ENCODE assay signal across 1 cellular context in the genomic region with DNA sequence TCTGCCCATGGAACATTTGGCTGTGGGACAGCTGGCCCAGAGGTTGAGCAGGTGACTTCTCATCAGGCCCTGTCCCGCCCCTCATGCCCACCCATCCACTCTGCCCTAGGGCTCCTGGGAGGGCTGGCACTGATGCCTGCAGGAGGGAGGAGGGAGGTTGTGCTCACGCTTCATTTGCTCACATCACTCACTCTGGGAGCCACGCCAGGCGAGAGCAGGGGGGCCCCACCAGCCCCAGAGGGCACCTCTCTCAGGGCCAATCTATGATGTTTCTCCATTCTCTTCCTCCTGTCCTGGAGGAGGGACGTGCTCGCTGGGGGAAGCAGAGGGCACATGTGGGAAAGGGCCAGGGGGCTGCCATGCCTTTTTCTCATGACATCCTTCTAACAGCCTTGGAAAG.
TF ChIP-seq lines count a peak whose summit lies in the region.

No MANE protein-coding gene starts in this region.

TF ChIP-seq in GM12878, 131 proteins besides CTCF, POLR2A, EP300 and RAD21 (continued from another document):
- TF ChIP-seq, protein P1, sequence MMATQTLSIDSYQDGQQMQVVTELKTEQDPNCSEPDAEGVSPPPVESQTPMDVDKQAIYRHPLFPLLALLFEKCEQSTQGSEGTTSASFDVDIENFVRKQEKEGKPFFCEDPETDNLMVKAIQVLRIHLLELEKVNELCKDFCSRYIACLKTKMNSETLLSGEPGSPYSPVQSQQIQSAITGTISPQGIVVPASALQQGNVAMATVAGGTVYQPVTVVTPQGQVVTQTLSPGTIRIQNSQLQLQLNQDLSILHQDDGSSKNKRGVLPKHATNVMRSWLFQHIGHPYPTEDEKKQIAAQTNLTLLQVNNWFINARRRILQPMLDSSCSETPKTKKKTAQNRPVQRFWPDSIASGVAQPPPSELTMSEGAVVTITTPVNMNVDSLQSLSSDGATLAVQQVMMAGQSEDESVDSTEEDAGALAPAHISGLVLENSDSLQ (IDR thresholded peaks at IDR 0.05) = no peak
- TF ChIP-seq STAT3 (IDR thresholded peaks at IDR 0.05; ENCODE audit: low read depth, low read length) (no peak), BHLHE40 (IDR thresholded peaks at IDR 0.05; ENCODE audit: borderline replicate concordance in 1 of 2, low read depth in 2 of 2, low read length in 1 of 2) (no peak), CBX3 (IDR thresholded peaks at IDR 0.05; ENCODE audit: borderline replicate concordance, low read depth) (no peak), YY1 (IDR thresholded peaks at IDR 0.05; ENCODE audit: low read depth, low read length) (no peak), RBBP5 (conservative IDR thresholded peaks at IDR 0.05) (no peak), NFIC (IDR thresholded peaks at IDR 0.05; ENCODE audit: low read depth, low read length) (no peak), FOXK2 (IDR thresholded peaks at IDR 0.05) (no peak), MEF2A (IDR thresholded peaks at IDR 0.05; ENCODE audit: insufficient read depth, low read depth, low read length) (no peak), FOXM1 (IDR thresholded peaks at IDR 0.05; ENCODE audit: low read depth, low read length) (no peak)
- TF ChIP-seq, protein P2, sequence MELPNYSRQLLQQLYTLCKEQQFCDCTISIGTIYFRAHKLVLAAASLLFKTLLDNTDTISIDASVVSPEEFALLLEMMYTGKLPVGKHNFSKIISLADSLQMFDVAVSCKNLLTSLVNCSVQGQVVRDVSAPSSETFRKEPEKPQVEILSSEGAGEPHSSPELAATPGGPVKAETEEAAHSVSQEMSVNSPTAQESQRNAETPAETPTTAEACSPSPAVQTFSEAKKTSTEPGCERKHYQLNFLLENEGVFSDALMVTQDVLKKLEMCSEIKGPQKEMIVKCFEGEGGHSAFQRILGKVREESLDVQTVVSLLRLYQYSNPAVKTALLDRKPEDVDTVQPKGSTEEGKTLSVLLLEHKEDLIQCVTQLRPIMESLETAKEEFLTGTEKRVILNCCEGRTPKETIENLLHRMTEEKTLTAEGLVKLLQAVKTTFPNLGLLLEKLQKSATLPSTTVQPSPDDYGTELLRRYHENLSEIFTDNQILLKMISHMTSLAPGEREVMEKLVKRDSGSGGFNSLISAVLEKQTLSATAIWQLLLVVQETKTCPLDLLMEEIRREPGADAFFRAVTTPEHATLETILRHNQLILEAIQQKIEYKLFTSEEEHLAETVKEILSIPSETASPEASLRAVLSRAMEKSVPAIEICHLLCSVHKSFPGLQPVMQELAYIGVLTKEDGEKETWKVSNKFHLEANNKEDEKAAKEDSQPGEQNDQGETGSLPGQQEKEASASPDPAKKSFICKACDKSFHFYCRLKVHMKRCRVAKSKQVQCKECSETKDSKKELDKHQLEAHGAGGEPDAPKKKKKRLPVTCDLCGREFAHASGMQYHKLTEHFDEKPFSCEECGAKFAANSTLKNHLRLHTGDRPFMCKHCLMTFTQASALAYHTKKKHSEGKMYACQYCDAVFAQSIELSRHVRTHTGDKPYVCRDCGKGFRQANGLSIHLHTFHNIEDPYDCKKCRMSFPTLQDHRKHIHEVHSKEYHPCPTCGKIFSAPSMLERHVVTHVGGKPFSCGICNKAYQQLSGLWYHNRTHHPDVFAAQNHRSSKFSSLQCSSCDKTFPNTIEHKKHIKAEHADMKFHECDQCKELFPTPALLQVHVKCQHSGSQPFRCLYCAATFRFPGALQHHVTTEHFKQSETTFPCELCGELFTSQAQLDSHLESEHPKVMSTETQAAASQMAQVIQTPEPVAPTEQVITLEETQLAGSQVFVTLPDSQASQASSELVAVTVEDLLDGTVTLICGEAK (IDR thresholded peaks at IDR 0.05; ENCODE audit: borderline replicate concordance) = no peak
- TF ChIP-seq, protein P3, sequence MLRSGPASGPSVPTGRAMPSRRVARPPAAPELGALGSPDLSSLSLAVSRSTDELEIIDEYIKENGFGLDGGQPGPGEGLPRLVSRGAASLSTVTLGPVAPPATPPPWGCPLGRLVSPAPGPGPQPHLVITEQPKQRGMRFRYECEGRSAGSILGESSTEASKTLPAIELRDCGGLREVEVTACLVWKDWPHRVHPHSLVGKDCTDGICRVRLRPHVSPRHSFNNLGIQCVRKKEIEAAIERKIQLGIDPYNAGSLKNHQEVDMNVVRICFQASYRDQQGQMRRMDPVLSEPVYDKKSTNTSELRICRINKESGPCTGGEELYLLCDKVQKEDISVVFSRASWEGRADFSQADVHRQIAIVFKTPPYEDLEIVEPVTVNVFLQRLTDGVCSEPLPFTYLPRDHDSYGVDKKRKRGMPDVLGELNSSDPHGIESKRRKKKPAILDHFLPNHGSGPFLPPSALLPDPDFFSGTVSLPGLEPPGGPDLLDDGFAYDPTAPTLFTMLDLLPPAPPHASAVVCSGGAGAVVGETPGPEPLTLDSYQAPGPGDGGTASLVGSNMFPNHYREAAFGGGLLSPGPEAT (IDR thresholded peaks at IDR 0.05; ENCODE audit: low read depth) = no peak
TF ChIP-seq in GM12878: peak in this region for 0.
